ENCODE assay signal across 1 cellular context in genomic region chr19:56121180-56122167, GRCh38.
TF ChIP-seq lines count a peak whose summit lies in the region.

ZNF787 (minus strand) TSS chr19:56121295; CDS start chr19:56103217, 18,078 bp downstream.

TF ChIP-seq in HepG2, 621 proteins besides CTCF, POLR2A, EP300 and RAD21 (continued from another document and continues in another):
- TF ChIP-seq FOXO4 (CRISPR knock-in tag; conservative IDR thresholded peaks at IDR 0.05) (no peak), MEIS2 (CRISPR knock-in tag; IDR thresholded peaks at IDR 0.05) (peak; percentile 48; the same call in 1 of the 2 replicates), ZNF18 (CRISPR knock-in tag; IDR thresholded peaks at IDR 0.05; ENCODE audit: insufficient replicate concordance) (peak; percentile 65), SIN3B (IDR thresholded peaks at IDR 0.05; ENCODE audit: low read length) (no peak), ZNF775 (CRISPR knock-in tag; IDR thresholded peaks at IDR 0.05; ENCODE audit: borderline replicate concordance) (no peak), HOMEZ (CRISPR knock-in tag; IDR thresholded peaks at IDR 0.05; ENCODE audit: low read depth) (no peak), ZNF580 (CRISPR knock-in tag; IDR thresholded peaks at IDR 0.05; ENCODE audit: borderline replicate concordance, low read depth) (0 out of 2 replicates have a peak, but pooled peaks have one; percentile 33), ZNF30 (CRISPR knock-in tag; IDR thresholded peaks at IDR 0.05) (no peak), GPBP1L1 (CRISPR knock-in tag; IDR thresholded peaks at IDR 0.05) (no peak), FOXM1 (CRISPR knock-in tag; IDR thresholded peaks at IDR 0.05) (no peak), GFI1 (CRISPR knock-in tag; IDR thresholded peaks at IDR 0.05; ENCODE audit: borderline replicate concordance) (no peak; the same call in 1 of the 2 replicates), RCOR2 (CRISPR knock-in tag; IDR thresholded peaks at IDR 0.05) (no peak), ZNF10 (CRISPR knock-in tag; IDR thresholded peaks at IDR 0.05; ENCODE audit: borderline replicate concordance, low read depth) (no peak), RFX1 (IDR thresholded peaks at IDR 0.05) (no peak), MED13 (CRISPR knock-in tag; IDR thresholded peaks at IDR 0.05) (0 out of 2 replicates have a peak, but pooled peaks have one; percentile 29), ZNF605 (CRISPR knock-in tag; IDR thresholded peaks at IDR 0.05) (peak; percentile 78), ZNF225 (CRISPR knock-in tag; IDR thresholded peaks at IDR 0.05) (no peak), ZNF841 (CRISPR knock-in tag; IDR thresholded peaks at IDR 0.05; ENCODE audit: borderline replicate concordance) (no peak), E2F2 (CRISPR knock-in tag; IDR thresholded peaks at IDR 0.05; ENCODE audit: borderline replicate concordance) (no peak), ZNF260 (CRISPR knock-in tag; IDR thresholded peaks at IDR 0.05; ENCODE audit: borderline replicate concordance, low read depth) (no peak), PRMT3 (CRISPR knock-in tag; IDR thresholded peaks at IDR 0.05; ENCODE audit: borderline replicate concordance, low read depth) (no peak), ZNF773 (CRISPR knock-in tag; IDR thresholded peaks at IDR 0.05; ENCODE audit: borderline replicate concordance) (no peak), PHB2 (IDR thresholded peaks at IDR 0.05; ENCODE audit: partially characterized antibody) (no peak), CREBL2 (CRISPR knock-in tag; IDR thresholded peaks at IDR 0.05; ENCODE audit: borderline replicate concordance) (no peak), ZNF83 (CRISPR knock-in tag; IDR thresholded peaks at IDR 0.05; ENCODE audit: borderline replicate concordance) (no peak), TFDP2 (CRISPR knock-in tag; IDR thresholded peaks at IDR 0.05) (peak; percentile 41; the same call in 1 of the 2 replicates), KAT2B (IDR thresholded peaks at IDR 0.05; ENCODE audit: borderline replicate concordance, low read depth, low read length) (no peak), ZFP62 (CRISPR knock-in tag; IDR thresholded peaks at IDR 0.05) (no peak), KLF11 (CRISPR knock-in tag; IDR thresholded peaks at IDR 0.05) (no peak), ZNF574 (CRISPR knock-in tag; IDR thresholded peaks at IDR 0.05) (peak; percentile 99), ZNF503 (CRISPR knock-in tag; IDR thresholded peaks at IDR 0.05) (no peak), CSRNP1 (CRISPR knock-in tag; IDR thresholded peaks at IDR 0.05) (no peak), ZNF546 (CRISPR knock-in tag; conservative IDR thresholded peaks at IDR 0.05) (no peak), SRSF9 (IDR thresholded peaks at IDR 0.05; ENCODE audit: borderline replicate concordance, insufficient read depth, low read depth, low read length, poor library complexity, severe bottlenecking) (no peak), MAX (IDR thresholded peaks at IDR 0.05) (peak; percentile 70), KLF13 (CRISPR knock-in tag; IDR thresholded peaks at IDR 0.05) (no peak), UBTF (CRISPR knock-in tag; IDR thresholded peaks at IDR 0.05) (peak; percentile 32; the same call in 1 of the 2 replicates), SP1 (IDR thresholded peaks at IDR 0.05) (no peak), SP1 (CRISPR knock-in tag; IDR thresholded peaks at IDR 0.05) (peak; percentile 47; the same call in 1 of the 2 replicates), ATM (IDR thresholded peaks at IDR 0.05; ENCODE audit: borderline replicate concordance) (no peak), PRPF4 (IDR thresholded peaks at IDR 0.05; ENCODE audit: low read depth, low read length, poor library complexity, severe bottlenecking) (no peak), MLX (CRISPR knock-in tag; IDR thresholded peaks at IDR 0.05) (no peak), ZKSCAN8 (CRISPR knock-in tag; IDR thresholded peaks at IDR 0.05; ENCODE audit: borderline replicate concordance) (no peak)
